ENCODE assay signal across 17 cellular contexts in the genomic region with DNA sequence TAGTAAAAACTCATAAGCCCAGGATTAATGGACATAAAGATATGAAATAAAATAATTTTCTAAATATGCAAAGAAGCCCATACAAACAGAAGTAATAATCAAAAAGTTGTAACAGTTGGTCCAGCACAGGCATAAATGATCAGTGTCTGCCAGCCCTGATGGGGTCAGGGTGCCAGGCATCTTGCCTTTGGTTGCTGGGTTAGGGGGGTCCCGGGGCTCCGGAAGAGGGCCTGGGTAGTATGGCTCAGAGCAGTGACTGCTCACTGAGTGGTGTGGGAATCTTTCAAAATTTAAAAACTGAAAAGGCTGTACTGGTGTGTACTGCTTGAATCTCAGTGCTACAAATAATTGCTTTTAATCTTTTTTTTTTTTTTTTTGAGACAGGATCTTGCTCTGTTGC. TPM values are rescaled to one million over a fixed set of nuclear protein-coding genes. Genes with fewer than 3 reads are reported as not detected.
DNase-seq lines count a peak whose midpoint lies in the region; ATAC-seq and TF ChIP-seq lines count a peak whose summit lies in the region.
"Had no signal": no experiment of that assay in that cellular context is flagged by ENCODE, and none has a peak within 500 bp of the region (broad histone marks: within the 10 kb centered on the region; RNA-seq: fewer than 3 reads in every experiment).

No MANE protein-coding gene starts in this region.

- TF ChIP-seq CTCF in left ventricle myocardium inferior (IDR thresholded peaks at IDR 0.05; ENCODE audit: borderline replicate concordance) (no peak), osteocyte (IDR thresholded peaks at IDR 0.05) (no peak), upper lobe of right lung (IDR thresholded peaks at IDR 0.05) (no peak)

- peaks cover 69% of the 10 kb centered on the region for H3K4me1 Mint-ChIP-seq in dendritic cell treated with granulocyte-macrophage colony-stimulating factor and Interleukin-4, amounts not matched to agents 40 ng/mL and 50 ng/mL, for 4 days (ENCODE audit: low read depth)
- peaks cover 21% of the 10 kb centered on the region for H3K4me1 Mint-ChIP-seq in osteocyte (ENCODE audit: unreplicated experiment)

- peak overlapping the region; percentile 99 for H3K27ac Mint-ChIP-seq in dendritic cell treated with granulocyte-macrophage colony-stimulating factor and Interleukin-4, amounts not matched to agents 40 ng/mL and 50 ng/mL, for 4 days
- H3K27ac Mint-ChIP-seq in osteocyte (ENCODE audit: unreplicated experiment) = peak overlapping the region; percentile 94

- H3K27me3 Mint-ChIP-seq in dendritic cell treated with granulocyte-macrophage colony-stimulating factor and Interleukin-4, amounts not matched to agents 40 ng/mL and 50 ng/mL, for 4 days = no peaks in the 10 kb centered on the region
- no peaks in the 10 kb centered on the region for H3K27me3 Mint-ChIP-seq in osteocyte (ENCODE audit: unreplicated experiment)

- H3K4me1 ChIP-seq in left ventricle myocardium inferior (peaks cover 42% of the 10 kb centered on the region), upper lobe of right lung (peaks cover 23% of the 10 kb centered on the region)

- intact Hi-C loops in left ventricle myocardium inferior (cut with micrococcal nuclease) = loop anchor here (10.0 kb wide), 1 partner anchor 62 kb away; no protein-coding TSS in a partner anchor
- intact Hi-C loops in left ventricle myocardium superior (cut with micrococcal nuclease) = loop anchor here (10.0 kb wide), 1 partner anchor 62 kb away; no protein-coding TSS in a partner anchor
- intact Hi-C loops in dendritic cell treated with granulocyte-macrophage colony-stimulating factor and Interleukin-4, amounts not matched to agents 40 ng/mL and 50 ng/mL, for 4 days (cut with micrococcal nuclease) = no loop called here
- intact Hi-C loops in upper lobe of right lung (cut with DNase I) = no loop called here
- intact Hi-C loops in posterior vena cava (cut with DNase I) = no loop called here

- no peak overlapping the region for H3K4me3 ChIP-seq in left ventricle myocardium inferior
- no peak overlapping the region for H3K4me3 ChIP-seq in upper lobe of right lung

- H3K36me3 ChIP-seq in left ventricle myocardium inferior (no peaks in the 10 kb centered on the region), upper lobe of right lung (no peaks in the 10 kb centered on the region)

- H3K9me3 Mint-ChIP-seq in dendritic cell treated with granulocyte-macrophage colony-stimulating factor and Interleukin-4, amounts not matched to agents 40 ng/mL and 50 ng/mL, for 4 days = no peaks in the 10 kb centered on the region
- H3K9me3 Mint-ChIP-seq in osteocyte (ENCODE audit: unreplicated experiment) = no peaks in the 10 kb centered on the region
- H3K9me3 Mint-ChIP-seq: activated CD4-positive, alpha-beta T cell treated with anti-CD3 and anti-CD28 coated beads, Interleukin-2, amount 10 ng/mL, durations not matched to agents 7 days and 5 days; CD8-positive, alpha-beta T cell; natural killer cell had no signal

- H3K27ac ChIP-seq in left ventricle myocardium inferior (replicated peaks) (peak overlapping the region; percentile 94), upper lobe of right lung (peak overlapping the region; percentile 90)

- H3K9me3 ChIP-seq in left ventricle myocardium inferior (replicated peaks) (no peaks in the 10 kb centered on the region), upper lobe of right lung (no peaks in the 10 kb centered on the region)

- ATAC-seq in left ventricle myocardium superior (no peak), upper lobe of right lung (no peak), HG02840 (IDR thresholded peaks at IDR 0.05; ENCODE audit: low FRiP score, unreplicated experiment) (no peak)

- H3K36me3 Mint-ChIP-seq in dendritic cell treated with granulocyte-macrophage colony-stimulating factor and Interleukin-4, amounts not matched to agents 40 ng/mL and 50 ng/mL, for 4 days (ENCODE audit: low read depth) = peaks cover 43% of the 10 kb centered on the region
- peaks cover 7% of the 10 kb centered on the region for H3K36me3 Mint-ChIP-seq in osteocyte (ENCODE audit: unreplicated experiment)
- H3K36me3 Mint-ChIP-seq: CD8-positive, alpha-beta T cell; natural killer cell had no signal

- H3K27me3 ChIP-seq in left ventricle myocardium inferior (ENCODE audit: low read depth) (no peaks in the 10 kb centered on the region), upper lobe of right lung (no peaks in the 10 kb centered on the region)

- DNase-seq in left ventricle myocardium inferior (no peak), left ventricle myocardium superior (no peak), osteocyte (ENCODE audit: extremely low spot score, unreplicated experiment) (no peak), upper lobe of right lung (no peak), DMS79 (lab: John Stamatoyannopoulos, UW) (no peak), posterior vena cava (ENCODE audit: low spot score) (no peak)
- DNase-seq: ACHN; activated CD4-positive, alpha-beta T cell treated with anti-CD3 and anti-CD28 coated beads, Interleukin-2, amount 10 ng/mL, durations not matched to agents 7 days and 5 days; activated gamma-delta T cell treated with Interleukin-2 at 50 U/mL for 16 hours; CD8-positive, alpha-beta T cell; DMS79 treated with DMSO at 0.1 percent for 48 hours; GOT3; natural killer cell; posterior cingulate gyrus; trophoblast cell had no signal

- H3K4me3 Mint-ChIP-seq in dendritic cell treated with granulocyte-macrophage colony-stimulating factor and Interleukin-4, amounts not matched to agents 40 ng/mL and 50 ng/mL, for 4 days = no peak overlapping the region
- no peak overlapping the region for H3K4me3 Mint-ChIP-seq in osteocyte (ENCODE audit: unreplicated experiment)

RNA-seq across cellular contexts. Expression of a gene that starts 7.7 kb away (rescaled TPM):
- total RNA-seq in left ventricle myocardium inferior (449 TPM), left ventricle myocardium superior (502 TPM), osteocyte (290 and 308 TPM in 2 replicates), upper lobe of right lung (234 TPM), posterior vena cava (100 to 1,000 TPM; 116 to 138 TPM)

Comparison
In these comparisons a context has a peak if more than half of its experiments do, and no peak if none do; other contexts are left out.
1. intact Hi-C loops: an anchor here in left ventricle myocardium inferior (10.0 kb wide) and left ventricle myocardium superior (10.0 kb wide); none called in dendritic cell treated with granulocyte-macrophage colony-stimulating factor and Interleukin-4, amounts not matched to agents 40 ng/mL and 50 ng/mL, for 4 days, upper lobe of right lung and posterior vena cava.